Comparison of ENCODE assay signal across 9 cellular contexts in the genomic region with DNA sequence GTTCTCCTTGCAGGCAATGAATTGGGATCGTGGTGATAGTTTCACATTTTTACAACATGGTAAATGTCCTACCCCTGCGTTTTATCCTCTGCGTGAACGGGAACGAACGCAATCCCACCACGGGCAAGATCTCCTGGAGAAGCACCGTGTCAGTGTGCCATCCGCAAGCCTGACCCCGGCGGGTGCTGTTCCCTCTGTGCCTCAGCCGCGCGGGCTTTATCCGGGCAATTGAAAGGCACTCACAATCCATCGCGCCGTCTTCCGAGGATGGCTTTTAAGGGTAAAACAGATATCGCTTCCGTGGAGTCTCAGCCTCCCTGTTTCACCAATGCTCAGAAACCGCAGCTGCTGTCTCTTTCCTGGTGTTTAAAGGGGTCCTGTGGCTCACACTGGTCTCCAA.
"Had no signal": no experiment of that assay in that cellular context is flagged by ENCODE, and none has a peak within 500 bp of the region (broad histone marks: within the 10 kb centered on the region; RNA-seq: fewer than 3 reads in every experiment).

No MANE protein-coding gene starts in this region.

- FAIRE-seq: HTR-8/SVneo, K562 had no signal

- H3K9ac ChIP-seq: GM23248 had no signal

- H2AFZ ChIP-seq: GM23248 had no signal

- H3K9me3 ChIP-seq: HAP-1 had no signal

- H3K36me3 ChIP-seq: HAP-1 had no signal

- H3K27ac ChIP-seq: GM23248 had no signal

- H3K27ac Mint-ChIP-seq: HFFc6 had no signal

- H3K4me3 Mint-ChIP-seq: HFFc6 had no signal

- H3K4me3 ChIP-seq: GM23248, HAP-1, K562 had no signal

- DNase-seq: GM23248, GOT3, H7, HFFc6, IMR-90, KG1 had no signal

- H3K4me1 ChIP-seq: HAP-1 had no signal
